ENCODE assay signal across 1 cellular context in the genomic region with DNA sequence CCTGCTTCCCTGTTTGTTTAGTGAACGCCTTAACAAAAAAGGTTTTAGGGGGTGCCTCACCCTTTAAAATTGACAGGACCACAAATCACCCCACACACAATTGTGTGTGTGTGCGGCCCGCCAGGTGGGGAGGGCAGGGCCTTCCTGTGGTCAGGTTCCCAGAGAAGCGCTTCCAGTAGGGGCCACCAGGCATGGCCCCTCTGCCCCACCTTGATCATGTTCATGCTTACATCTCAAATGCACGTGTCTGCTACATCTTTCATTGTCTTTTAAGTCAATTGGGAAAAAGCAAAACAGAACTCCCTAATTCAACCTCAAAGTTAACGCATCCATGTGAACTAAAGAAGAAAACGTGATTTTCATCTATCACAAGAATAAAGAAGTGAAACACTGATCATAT.
TF ChIP-seq lines count a peak whose summit lies in the region.

No MANE protein-coding gene starts in this region.

TF ChIP-seq in SK-N-SH treated with all-trans-retinoic acid at 6 μM for 48 hours, 23 proteins besides CTCF, POLR2A, EP300 and RAD21 (continued from another document):
- TF ChIP-seq, protein P1, sequence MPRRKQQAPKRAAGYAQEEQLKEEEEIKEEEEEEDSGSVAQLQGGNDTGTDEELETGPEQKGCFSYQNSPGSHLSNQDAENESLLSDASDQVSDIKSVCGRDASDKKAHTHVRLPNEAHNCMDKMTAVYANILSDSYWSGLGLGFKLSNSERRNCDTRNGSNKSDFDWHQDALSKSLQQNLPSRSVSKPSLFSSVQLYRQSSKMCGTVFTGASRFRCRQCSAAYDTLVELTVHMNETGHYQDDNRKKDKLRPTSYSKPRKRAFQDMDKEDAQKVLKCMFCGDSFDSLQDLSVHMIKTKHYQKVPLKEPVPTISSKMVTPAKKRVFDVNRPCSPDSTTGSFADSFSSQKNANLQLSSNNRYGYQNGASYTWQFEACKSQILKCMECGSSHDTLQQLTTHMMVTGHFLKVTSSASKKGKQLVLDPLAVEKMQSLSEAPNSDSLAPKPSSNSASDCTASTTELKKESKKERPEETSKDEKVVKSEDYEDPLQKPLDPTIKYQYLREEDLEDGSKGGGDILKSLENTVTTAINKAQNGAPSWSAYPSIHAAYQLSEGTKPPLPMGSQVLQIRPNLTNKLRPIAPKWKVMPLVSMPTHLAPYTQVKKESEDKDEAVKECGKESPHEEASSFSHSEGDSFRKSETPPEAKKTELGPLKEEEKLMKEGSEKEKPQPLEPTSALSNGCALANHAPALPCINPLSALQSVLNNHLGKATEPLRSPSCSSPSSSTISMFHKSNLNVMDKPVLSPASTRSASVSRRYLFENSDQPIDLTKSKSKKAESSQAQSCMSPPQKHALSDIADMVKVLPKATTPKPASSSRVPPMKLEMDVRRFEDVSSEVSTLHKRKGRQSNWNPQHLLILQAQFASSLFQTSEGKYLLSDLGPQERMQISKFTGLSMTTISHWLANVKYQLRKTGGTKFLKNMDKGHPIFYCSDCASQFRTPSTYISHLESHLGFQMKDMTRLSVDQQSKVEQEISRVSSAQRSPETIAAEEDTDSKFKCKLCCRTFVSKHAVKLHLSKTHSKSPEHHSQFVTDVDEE (CRISPR knock-in tag; IDR thresholded peaks at IDR 0.05) = no peak
- TF ChIP-seq ARNTL (CRISPR knock-in tag; IDR thresholded peaks at IDR 0.05; ENCODE audit: borderline replicate concordance, low read depth) = no peak
- TF ChIP-seq, protein P2, sequence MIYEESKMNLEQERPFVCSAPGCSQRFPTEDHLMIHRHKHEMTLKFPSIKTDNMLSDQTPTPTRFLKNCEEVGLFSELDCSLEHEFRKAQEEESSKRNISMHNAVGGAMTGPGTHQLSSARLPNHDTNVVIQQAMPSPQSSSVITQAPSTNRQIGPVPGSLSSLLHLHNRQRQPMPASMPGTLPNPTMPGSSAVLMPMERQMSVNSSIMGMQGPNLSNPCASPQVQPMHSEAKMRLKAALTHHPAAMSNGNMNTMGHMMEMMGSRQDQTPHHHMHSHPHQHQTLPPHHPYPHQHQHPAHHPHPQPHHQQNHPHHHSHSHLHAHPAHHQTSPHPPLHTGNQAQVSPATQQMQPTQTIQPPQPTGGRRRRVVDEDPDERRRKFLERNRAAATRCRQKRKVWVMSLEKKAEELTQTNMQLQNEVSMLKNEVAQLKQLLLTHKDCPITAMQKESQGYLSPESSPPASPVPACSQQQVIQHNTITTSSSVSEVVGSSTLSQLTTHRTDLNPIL (CRISPR knock-in tag; IDR thresholded peaks at IDR 0.05; ENCODE audit: low read depth) = no peak
- no peak for TF ChIP-seq PPARA (CRISPR knock-in tag; IDR thresholded peaks at IDR 0.05; ENCODE audit: borderline replicate concordance)
- TF ChIP-seq BACH2 (CRISPR knock-in tag; IDR thresholded peaks at IDR 0.05; ENCODE audit: borderline replicate concordance) = no peak
- TF ChIP-seq GLIS3 (CRISPR knock-in tag; IDR thresholded peaks at IDR 0.05) = no peak
- TF ChIP-seq OSR1 (CRISPR knock-in tag; IDR thresholded peaks at IDR 0.05) = no peak
- TF ChIP-seq, protein P3, sequence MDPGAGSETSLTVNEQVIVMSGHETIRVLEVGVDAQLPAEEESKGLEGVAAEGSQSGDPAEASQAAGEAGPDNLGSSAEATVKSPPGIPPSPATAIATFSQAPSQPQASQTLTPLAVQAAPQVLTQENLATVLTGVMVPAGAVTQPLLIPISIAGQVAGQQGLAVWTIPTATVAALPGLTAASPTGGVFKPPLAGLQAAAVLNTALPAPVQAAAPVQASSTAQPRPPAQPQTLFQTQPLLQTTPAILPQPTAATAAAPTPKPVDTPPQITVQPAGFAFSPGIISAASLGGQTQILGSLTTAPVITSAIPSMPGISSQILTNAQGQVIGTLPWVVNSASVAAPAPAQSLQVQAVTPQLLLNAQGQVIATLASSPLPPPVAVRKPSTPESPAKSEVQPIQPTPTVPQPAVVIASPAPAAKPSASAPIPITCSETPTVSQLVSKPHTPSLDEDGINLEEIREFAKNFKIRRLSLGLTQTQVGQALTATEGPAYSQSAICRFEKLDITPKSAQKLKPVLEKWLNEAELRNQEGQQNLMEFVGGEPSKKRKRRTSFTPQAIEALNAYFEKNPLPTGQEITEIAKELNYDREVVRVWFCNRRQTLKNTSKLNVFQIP (CRISPR knock-in tag; IDR thresholded peaks at IDR 0.05; ENCODE audit: borderline replicate concordance, low read depth) = no peak
